Comparison of ENCODE assay signal across 8 cellular contexts in genomic region chr16:11669380-11670146, GRCh38. TPM values are rescaled to one million over a fixed set of nuclear protein-coding genes. Genes with fewer than 3 reads are reported as not detected.
A peak's percentile ranks its signal among the peaks of the same experiment; 100 is the strongest.
DNase-seq lines count a peak whose midpoint lies in the region; ATAC-seq and TF ChIP-seq lines count a peak whose summit lies in the region.

No MANE protein-coding gene starts in this region.

- no peaks in the 10 kb centered on the region for H3K79me2 ChIP-seq in PC-3 (ENCODE audit: low read length)

- H3K27me3 ChIP-seq in PC-3 (ENCODE audit: low read length) (no peaks in the 10 kb centered on the region), uterus (no peaks in the 10 kb centered on the region)
- no peaks in the 10 kb centered on the region for H3K27me3 ChIP-seq in effector memory CD4-positive, alpha-beta T cell (replicated peaks; ENCODE audit: control insufficient read depth, insufficient read depth, low read length, poor library complexity, severe bottlenecking)

- intact Hi-C loops in PC-3 (cut with micrococcal nuclease) (no loop called here), mucosa of descending colon (cut with DNase I, micrococcal nuclease) (no loop called here), uterus (cut with DNase I; ENCODE audit: low total_unique reads) (no loop called here)

- no peaks in the 10 kb centered on the region for H3K9me3 ChIP-seq in PC-3 (ENCODE audit: low read length)
- H3K9me3 ChIP-seq in effector memory CD4-positive, alpha-beta T cell (ENCODE audit: control insufficient read depth, low read length) = no peaks in the 10 kb centered on the region
- no peaks in the 10 kb centered on the region for H3K9me3 ChIP-seq in mucosa of descending colon
- no peaks in the 10 kb centered on the region for H3K9me3 ChIP-seq in uterus

- CTCF ChIA-PET in PC-3 (lab: Charles Lee) = no interaction called here

- H3K4me2 ChIP-seq in PC-3 (ENCODE audit: low read length) = peak overlapping the region; percentile 77

- no peak overlapping the region for H2AFZ ChIP-seq in PC-3 (ENCODE audit: low read length)

- no peak for TF ChIP-seq POLR2A in uterus (IDR thresholded peaks at IDR 0.05)

- no peaks in the 10 kb centered on the region for H3F3A ChIP-seq in PC-3 (ENCODE audit: low read length, unreplicated experiment)

- H3K9ac ChIP-seq in PC-3 (ENCODE audit: low read length) = no peak overlapping the region

- H3K4me1 ChIP-seq in PC-3 (ENCODE audit: insufficient read depth, low read length) (0 out of 2 replicates have a peak, but pooled peaks cover 4% of the 10 kb centered on the region), mucosa of descending colon (ENCODE audit: low read depth) (peaks cover 12% of the 10 kb centered on the region), uterus (peaks cover 0 to 5% of the 10 kb centered on the region in 2 donors)
- peaks cover 56% of the 10 kb centered on the region for H3K4me1 ChIP-seq in effector memory CD4-positive, alpha-beta T cell (ENCODE audit: control insufficient read depth, insufficient read depth, low read length, poor library complexity, severe bottlenecking)

- ATAC-seq in PC-3 (no peak), mucosa of descending colon (peak; percentile 6)

- H3K36me3 ChIP-seq in PC-3 (ENCODE audit: low read depth, low read length) (no peaks in the 10 kb centered on the region), mucosa of descending colon (ENCODE audit: low read depth) (no peaks in the 10 kb centered on the region), uterus (no peaks in the 10 kb centered on the region)
- H3K36me3 ChIP-seq in effector memory CD4-positive, alpha-beta T cell (ENCODE audit: control insufficient read depth, insufficient read depth, low read length) = no peaks in the 10 kb centered on the region

- H3K27ac ChIP-seq in PC-3 (ENCODE audit: low read length) (no peak overlapping the region), uterus (peak overlapping the region; percentile 73 to 88)
- H3K27ac ChIP-seq in effector memory CD4-positive, alpha-beta T cell (ENCODE audit: insufficient read depth, low read length, poor library complexity, severe bottlenecking) = peak overlapping the region; percentile 54

- H3K4me3 ChIP-seq in PC-3 (ENCODE audit: low read length) = peak overlapping the region; percentile 64
- peak overlapping the region; percentile 87 for H3K4me3 ChIP-seq in effector memory CD4-positive, alpha-beta T cell (ENCODE audit: insufficient read depth, low read depth, low read length, poor library complexity, severe bottlenecking)
- no peak overlapping the region for H3K4me3 ChIP-seq in mucosa of descending colon
- peak overlapping the region; percentile 67 to 93 for H3K4me3 ChIP-seq in uterus

- no peaks in the 10 kb centered on the region for H4K20me1 ChIP-seq in PC-3 (ENCODE audit: low read length)

- DNase-seq in GM10266 (ENCODE audit: extremely low spot score) (peak; percentile 71), PC-3 (no peak), mucosa of descending colon (peak; percentile 38 to 82 (median 46)), uterus (peak in 1 of 2 donors; percentile 54), A172 (ENCODE audit: low spot score) (no peak), D341Med (ENCODE audit: low spot score) (no peak), COR-L47 (lab: John Stamatoyannopoulos, UW) (no peak)
- DNase-seq in effector memory CD4-positive, alpha-beta T cell = no peak

- POLR2A ChIA-PET in PC-3 (lab: Charles Lee; ENCODE audit: unreplicated experiment) = no interaction called here

- no peak for TF ChIP-seq CTCF in GM10266 (IDR thresholded peaks at IDR 0.05; ENCODE audit: control insufficient read depth, insufficient read depth, low read depth, missing control alignments)
- no peak for TF ChIP-seq CTCF in PC-3 (conservative IDR thresholded peaks at IDR 0.05; ENCODE audit: low read depth, low read length)
- no peak for TF ChIP-seq CTCF in mucosa of descending colon (IDR thresholded peaks at IDR 0.05)
- no peak for TF ChIP-seq CTCF in uterus (IDR thresholded peaks at IDR 0.05)

- TSS peak; percentile 17 for BruUV-seq in PC-3 (replicated peaks; lab: Mats Ljungman, UMichigan)

- H3K9me2 ChIP-seq in PC-3 (replicated peaks; ENCODE audit: low read length) = no peaks in the 10 kb centered on the region

RNA-seq across cellular contexts. Expression of gene SNN, which starts 1.3 kb away (rescaled TPM):
- total RNA-seq in PC-3 (2014; rRNA removed) = 4.3 and 5.4 TPM in 2 replicates
- 10 to 100 TPM in 1 of 3 donors, 1 to 10 TPM in 2; 2.3 to 22.1 (median 4.2) TPM for total RNA-seq in mucosa of descending colon
- total RNA-seq in uterus = 10 to 100 TPM in 3 of 4 donors, 1 to 10 TPM in 1; 4.1 to 30.1 (median 23.0) TPM
- total RNA-seq in A172 (2014; rRNA removed; shearing (Covaris generic)) = 20.7 and 30.9 TPM in 2 replicates

Comparison
In these comparisons a context has a peak if more than half of its experiments do, and no peak if none do; other contexts are left out.
1. DNase-seq: peak in GM10266 (single experiment) and mucosa of descending colon (3 of 3); none in PC-3 (single experiment), effector memory CD4-positive, alpha-beta T cell (0 of 3), A172 (single experiment), D341Med (single experiment) and COR-L47 (single experiment).